In the genomic region with DNA sequence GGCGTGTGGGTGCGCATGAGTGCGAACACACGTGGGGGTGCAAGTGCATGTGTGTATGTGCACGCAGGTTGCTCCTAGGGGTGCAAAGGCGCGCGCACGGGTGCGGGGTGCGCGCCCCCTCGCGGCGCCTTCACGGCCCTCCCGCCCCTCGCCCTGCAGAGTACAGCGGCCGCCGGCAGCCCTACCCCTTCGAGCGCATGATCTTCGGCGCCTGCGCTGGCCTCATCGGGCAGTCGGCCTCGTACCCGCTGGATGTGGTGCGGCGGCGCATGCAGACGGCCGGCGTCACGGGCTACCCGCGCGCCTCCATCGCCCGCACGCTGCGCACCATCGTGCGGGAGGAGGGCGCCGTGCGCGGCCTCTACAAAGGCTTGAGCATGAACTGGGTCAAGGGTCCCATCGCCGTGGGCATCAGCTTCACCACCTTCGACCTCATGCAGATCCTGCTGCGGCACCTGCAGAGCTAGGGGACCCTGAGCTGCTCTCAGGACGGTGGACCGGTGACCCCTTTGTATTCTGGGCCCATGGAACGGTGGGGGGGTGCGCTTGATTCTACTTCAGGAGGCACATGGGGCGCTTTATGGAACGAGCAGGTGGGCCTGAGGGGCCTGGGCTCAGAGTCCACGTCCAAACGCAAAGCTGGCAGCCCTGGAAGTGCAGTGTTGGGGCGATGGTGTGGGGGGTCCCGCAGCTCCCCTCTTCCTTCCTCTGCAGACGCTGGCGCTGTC, we compare ENCODE assay signal across 9 cellular contexts. TPM values are rescaled to one million over a fixed set of nuclear protein-coding genes. Genes with fewer than 3 reads are reported as not detected.
A peak's percentile ranks its signal among the peaks of the same experiment; 100 is the strongest.
DNase-seq lines count a peak whose midpoint lies in the region; ATAC-seq and TF ChIP-seq lines count a peak whose summit lies in the region.
"Had no signal": no experiment of that assay in that cellular context is flagged by ENCODE, and none has a peak within 500 bp of the region (broad histone marks: within the 10 kb centered on the region; RNA-seq: fewer than 3 reads in every experiment).

No MANE protein-coding gene starts in this region.

- no peak for ATAC-seq in HG02885 (IDR thresholded peaks at IDR 0.05; ENCODE audit: poor library complexity, unreplicated experiment)

- TF ChIP-seq CTCF in GM10248 (IDR thresholded peaks at IDR 0.05; ENCODE audit: control extremely low read depth, extremely low read depth, low read depth, missing control alignments): peak; percentile 32
- TF ChIP-seq CTCF in WI38 (IDR thresholded peaks at IDR 0.05; ENCODE audit: low read depth, low read length): peak; percentile 35
- TF ChIP-seq CTCF in glutamatergic neuron (IDR thresholded peaks at IDR 0.05; ENCODE audit: partially characterized antibody, unreplicated experiment): peak; percentile 48

- no peak overlapping the region for H3K4me3 ChIP-seq in WI38 (ENCODE audit: low read depth, low read length)
- H3K4me3 ChIP-seq: MG63 had no signal

- peak overlapping the region; percentile 52 for H3K4me3 Mint-ChIP-seq in glutamatergic neuron (ENCODE audit: unreplicated experiment)

- H3K9me3 Mint-ChIP-seq in glutamatergic neuron (ENCODE audit: unreplicated experiment): peaks cover 7% of the 10 kb centered on the region

- no peaks in the 10 kb centered on the region for H3K36me3 Mint-ChIP-seq in glutamatergic neuron (ENCODE audit: unreplicated experiment)

- DNase-seq in GM10248 (ENCODE audit: extremely low spot score) (peak; percentile 49), glutamatergic neuron (peak; percentile 83), putamen (ENCODE audit: low spot score) (peak; percentile 19), SKM-1 (lab: John Stamatoyannopoulos, UW; ENCODE audit: unreplicated experiment) (no peak), NCI-H748 treated with DMSO at 0.1 percent for 48 hours (lab: John Stamatoyannopoulos, UW) (no peak), GDM1 (lab: John Stamatoyannopoulos, UW) (no peak)
- DNase-seq: MG63 had no signal

- H3K4me1 Mint-ChIP-seq in glutamatergic neuron (ENCODE audit: low read depth, unreplicated experiment): peaks cover 16% of the 10 kb centered on the region

- peaks cover 11% of the 10 kb centered on the region for H3K27me3 Mint-ChIP-seq in glutamatergic neuron (ENCODE audit: unreplicated experiment)

- CTCF ChIA-PET in GM10248 (lab: Yijun Ruan, JAX): interaction anchor here (0.7 kb wide), 1 partner anchor 49 kb away, joined by 3 read pairs; no protein-coding TSS in a partner anchor

- POLR2A ChIA-PET in GM10248 (lab: Yijun Ruan, JAX): no interaction called here

- no peak overlapping the region for H3K27ac Mint-ChIP-seq in glutamatergic neuron (ENCODE audit: unreplicated experiment)

RNA-seq across cellular contexts. Expression of a gene that starts 27.7 kb away (rescaled TPM):
- total RNA-seq in glutamatergic neuron (ENCODE audit: unreplicated experiment): 16.2 TPM

RNA-seq across cellular contexts. Expression of a gene that starts 46.8 kb away (rescaled TPM):
- total RNA-seq in glutamatergic neuron (ENCODE audit: unreplicated experiment): 14.2 TPM

RNA-seq across cellular contexts. Expression of a gene that starts 59.5 kb away (rescaled TPM):
- total RNA-seq in glutamatergic neuron (ENCODE audit: unreplicated experiment): 1.7 TPM

Comparison
In these comparisons a context has a peak if more than half of its experiments do, and no peak if none do; other contexts are left out.
1. DNase-seq: peak in GM10248 (single experiment), glutamatergic neuron (single experiment) and putamen (single experiment); none in SKM-1 (single experiment), NCI-H748 treated with DMSO at 0.1 percent for 48 hours (single experiment) and GDM1 (single experiment).
2. Peak in every context shown above with its lines, with median percentiles within 50 percentile points of each other: CTCF ChIP-seq.